In the genomic region with DNA sequence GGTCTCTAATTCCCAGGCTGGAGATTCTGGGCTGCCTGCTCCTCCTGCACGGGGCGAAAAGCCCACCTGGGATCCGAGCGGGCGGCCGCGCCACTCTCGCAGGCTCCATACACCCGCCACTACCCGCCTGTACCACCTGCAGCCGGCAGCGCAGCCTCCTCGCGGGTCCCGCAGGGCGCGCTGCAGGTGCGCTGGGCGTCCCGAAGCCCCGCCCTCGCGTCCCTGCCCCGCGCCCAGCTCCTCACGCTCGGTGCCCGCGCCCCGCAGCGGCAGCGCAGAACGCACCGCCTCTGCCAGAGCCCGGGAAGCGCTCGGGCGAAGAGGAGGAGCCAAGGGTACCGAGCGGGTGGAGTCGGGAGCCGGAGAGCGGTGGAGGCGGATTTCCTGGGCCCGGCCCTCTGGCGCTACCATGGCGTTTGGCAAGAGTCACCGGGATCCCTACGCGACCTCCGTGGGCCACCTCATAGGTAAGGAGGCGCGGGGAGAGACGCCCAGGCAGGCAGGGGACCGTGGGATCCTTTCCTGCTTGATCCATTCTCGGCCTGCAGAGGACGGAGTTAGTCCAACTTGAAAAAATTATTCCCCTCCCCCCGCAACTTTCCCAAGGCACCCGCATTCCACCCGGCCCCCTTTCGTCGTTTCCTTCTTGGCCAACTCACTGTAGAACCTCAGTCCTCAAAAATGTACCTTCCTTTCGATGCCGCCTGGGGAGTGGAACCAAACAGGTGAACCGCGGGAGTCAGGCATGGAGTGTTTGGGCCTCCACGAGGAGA, we compare ENCODE assay signal across 8 cellular contexts. TPM values are rescaled to one million over a fixed set of nuclear protein-coding genes. Genes with fewer than 3 reads are reported as not detected.
DNase-seq lines count a peak whose midpoint lies in the region; ATAC-seq and TF ChIP-seq lines count a peak whose summit lies in the region.

A gene with protein sequence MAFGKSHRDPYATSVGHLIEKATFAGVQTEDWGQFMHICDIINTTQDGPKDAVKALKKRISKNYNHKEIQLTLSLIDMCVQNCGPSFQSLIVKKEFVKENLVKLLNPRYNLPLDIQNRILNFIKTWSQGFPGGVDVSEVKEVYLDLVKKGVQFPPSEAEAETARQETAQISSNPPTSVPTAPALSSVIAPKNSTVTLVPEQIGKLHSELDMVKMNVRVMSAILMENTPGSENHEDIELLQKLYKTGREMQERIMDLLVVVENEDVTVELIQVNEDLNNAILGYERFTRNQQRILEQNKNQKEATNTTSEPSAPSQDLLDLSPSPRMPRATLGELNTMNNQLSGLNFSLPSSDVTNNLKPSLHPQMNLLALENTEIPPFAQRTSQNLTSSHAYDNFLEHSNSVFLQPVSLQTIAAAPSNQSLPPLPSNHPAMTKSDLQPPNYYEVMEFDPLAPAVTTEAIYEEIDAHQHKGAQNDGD (plus strand): TSS at position 396 of the 773 bp plus-strand sequence. CDS start 14 bp downstream, at position 410.

- no peak for TF ChIP-seq CTCF in astrocyte of the spinal cord (IDR thresholded peaks at IDR 0.05; ENCODE audit: low read depth, low read length)

- H3K9me3 ChIP-seq in HUES48 (ENCODE audit: control insufficient read depth, insufficient read depth, low read length), result no peaks in the 10 kb centered on the region

- ATAC-seq in GM21390 (IDR thresholded peaks at IDR 0.05; ENCODE audit: unreplicated experiment), result peak; percentile 80
- peak; percentile 92 for ATAC-seq in sciatic nerve

- H3K4me3 ChIP-seq in HUES48 (ENCODE audit: low read depth, low read length) (no peak within 1 kb of the TSS; the same call in none of the 2 replicates), astrocyte of the spinal cord (ENCODE audit: low read depth, low read length) (peak within 1 kb of the TSS; percentile 76)

- in situ Hi-C loops in astrocyte of the spinal cord (cut with HindIII; ENCODE audit: low sequenced_read_pairs), result no loop called here

- peak within 1 kb of the TSS; percentile 85 for H3K27ac ChIP-seq in HUES48 (ENCODE audit: low read depth, low read length)

- H3K9ac ChIP-seq in HUES48 (ENCODE audit: low read depth, low read length), result peak within 1 kb of the TSS; percentile 94

- peaks cover 14% of the 10 kb centered on the region for H3K36me3 ChIP-seq in HUES48 (ENCODE audit: control insufficient read depth, insufficient read depth, low read length)

- DNase-seq in DMS153 (lab: John Stamatoyannopoulos, UW) (peak; percentile 88), astrocyte of the spinal cord (ENCODE audit: low read depth, low spot score) (peak; percentile 55), hypothalamus (lab: John Stamatoyannopoulos, UW) (peak in 40 of 51 donors; percentile 2 to 71 (median 36)), sciatic nerve (ENCODE audit: low spot score) (peak; percentile 67), GF-D8 (lab: John Stamatoyannopoulos, UW) (no peak)

- H3K27me3 ChIP-seq in HUES48 (ENCODE audit: control insufficient read depth, insufficient read depth, low read length), result no peaks in the 10 kb centered on the region

- peaks cover 29% of the 10 kb centered on the region for H3K4me1 ChIP-seq in HUES48 (ENCODE audit: control insufficient read depth, insufficient read depth, low read length)

- intact Hi-C loops in sciatic nerve (cut with DNase I), result no loop called here

TF ChIP-seq in PFSK-1, 5 proteins besides CTCF, POLR2A, EP300 and RAD21:
- peak; percentile 57 for TF ChIP-seq FOXP2 (optimal IDR thresholded peaks at IDR 0.05; ENCODE audit: borderline replicate concordance, extremely low read depth, extremely low read length, insufficient read depth)
- peak; percentile 40; the same call in 1 of the 2 replicates for TF ChIP-seq POLR2AphosphoS5 (IDR thresholded peaks at IDR 0.05; ENCODE audit: low read depth, low read length)
- no peak; the same call in 1 of the 2 replicates for TF ChIP-seq TAF1 (IDR thresholded peaks at IDR 0.05; ENCODE audit: borderline replicate concordance, insufficient read depth, low read length)
- TF ChIP-seq REST (IDR thresholded peaks at IDR 0.05; ENCODE audit: insufficient read depth in 1 of 2, low read depth in 2 of 2, low read length in 2 of 2), result no peak
- no peak for TF ChIP-seq SIN3A (IDR thresholded peaks at IDR 0.05; ENCODE audit: borderline replicate concordance, insufficient read depth, low read length)

RNA-seq across cellular contexts. Expression of the gene that starts here (rescaled TPM):
- 17.2 TPM for polyA plus RNA-seq in PFSK-1 (2012; ENCODE audit: insufficient read length, low read depth)
- 15.3 TPM for total RNA-seq in sciatic nerve
